9 cellular contexts compared by ENCODE assay signal in genomic region chr12:57746025-57746424, GRCh38. TPM values are rescaled to one million over a fixed set of nuclear protein-coding genes. Genes with fewer than 3 reads are reported as not detected.
DNase-seq lines count a peak whose midpoint lies in the region; ATAC-seq and TF ChIP-seq lines count a peak whose summit lies in the region.
"Had no signal": no experiment of that assay in that cellular context is flagged by ENCODE, and none has a peak within 500 bp of the region (broad histone marks: within the 10 kb centered on the region; RNA-seq: fewer than 3 reads in every experiment).

No MANE protein-coding gene starts in this region.

- H3K27me3 ChIP-seq in HAP-1 (ENCODE audit: low read depth): peaks cover 6% of the 10 kb centered on the region

- peak overlapping the region; percentile 97 for H3K4me3 Mint-ChIP-seq in T-helper 17 cell

- H3K4me3 ChIP-seq in HAP-1 (peak overlapping the region; percentile 65; the same call in 1 of the 2 replicates), epithelial cell of proximal tubule (ENCODE audit: low read depth, low read length) (peak overlapping the region; percentile 79), skeletal muscle cell (ENCODE audit: low read depth, low read length) (peak overlapping the region; percentile 93)

- H3K9me3 ChIP-seq in HAP-1 (no peaks in the 10 kb centered on the region), T-helper 17 cell (ENCODE audit: control insufficient read depth, low read length, poor library complexity, severe bottlenecking) (no peaks in the 10 kb centered on the region)

- H3K4me1 Mint-ChIP-seq in T-helper 17 cell: peaks cover 43% of the 10 kb centered on the region

- ATAC-seq in T-helper 17 cell (no peak), GM21717 (IDR thresholded peaks at IDR 0.05; ENCODE audit: unreplicated experiment) (no peak), GM19397 (IDR thresholded peaks at IDR 0.05; ENCODE audit: unreplicated experiment) (no peak)

- H3K36me3 ChIP-seq in HAP-1 (replicated peaks): peaks cover 37% of the 10 kb centered on the region

- TF ChIP-seq CTCF in epithelial cell of proximal tubule (conservative IDR thresholded peaks at IDR 0.05; ENCODE audit: low read depth, low read length): no peak

- peaks cover 13% of the 10 kb centered on the region for H3K4me1 ChIP-seq in HAP-1

- H3K27me3 Mint-ChIP-seq in T-helper 17 cell: no peaks in the 10 kb centered on the region

- H3K27ac Mint-ChIP-seq in T-helper 17 cell: peak overlapping the region; percentile 99

- DNase-seq in HAP-1 (ENCODE audit: low spot score in 2 of 2) (no peak), T-helper 17 cell (no peak), epithelial cell of proximal tubule (ENCODE audit: low read depth) (no peak), skeletal muscle cell (ENCODE audit: low read depth) (no peak), AG20443 (ENCODE audit: low spot score) (no peak), H4 (ENCODE audit: low spot score) (no peak)
- DNase-seq: erythroblast had no signal

- no peaks in the 10 kb centered on the region for H3K36me3 Mint-ChIP-seq in T-helper 17 cell (ENCODE audit: low read depth)

- in situ Hi-C loops in HAP-1 (cut with MboI; ENCODE audit: low sequenced_read_pairs): no loop called here

RNA-seq across cellular contexts. Expression of gene TSPAN31, which starts 1.2 kb away (rescaled TPM):
- total RNA-seq in T-helper 17 cell (10 to 100 TPM in 1 of 2 donors, 1 to 10 TPM in 1; 9.6 to 11.8 TPM), epithelial cell of proximal tubule (31.6 and 40.4 TPM in 2 replicates)
- 64.1 and 76.5 TPM in 2 replicates for total RNA-seq in H4 (2014; rRNA removed; shearing (Covaris generic))

RNA-seq across cellular contexts. Expression of gene CDK4, which starts 6.1 kb away (rescaled TPM):
- total RNA-seq in T-helper 17 cell (10 to 100 TPM; 20.8 to 21.3 TPM), epithelial cell of proximal tubule (178 and 363 TPM in 2 replicates)
- 298 and 323 TPM in 2 replicates for total RNA-seq in H4 (2014; rRNA removed; shearing (Covaris generic))

RNA-seq across cellular contexts. Expression of gene AGAP2, which starts 7.5 kb away (rescaled TPM):
- total RNA-seq in T-helper 17 cell (10 to 100 TPM; 46.5 to 57.6 TPM), epithelial cell of proximal tubule (under 0.01 TPM in 1 of 2 replicates, not detected in the other)
- 0.99 and 2.4 TPM in 2 replicates for total RNA-seq in H4 (2014; rRNA removed; shearing (Covaris generic))

RNA-seq across cellular contexts. Expression of gene MARCHF9, which starts 8.9 kb away (rescaled TPM):
- total RNA-seq in T-helper 17 cell: 10 to 100 TPM; 45.3 to 62.4 TPM
- 4.5 and 4.7 TPM in 2 replicates for total RNA-seq in epithelial cell of proximal tubule
- 5.5 and 7.3 TPM in 2 replicates for total RNA-seq in H4 (2014; rRNA removed; shearing (Covaris generic))

RNA-seq across cellular contexts. Expression of gene CYP27B1, which starts 20.9 kb away (rescaled TPM):
- 1 to 10 TPM; 1.4 to 1.7 TPM for total RNA-seq in T-helper 17 cell
- total RNA-seq in epithelial cell of proximal tubule: 0.87 and 3.6 TPM in 2 replicates
- total RNA-seq in H4 (2014; rRNA removed; shearing (Covaris generic)): 0.48 TPM in 1 of 2 replicates, not detected in the other

Comparison
In these comparisons a context has a peak if more than half of its experiments do, and no peak if none do; other contexts are left out.
1. RNA of gene AGAP2, which starts 7.5 kb away (total RNA-seq): 46.5 to 57.6 TPM in T-helper 17 cell; 0.99 to 2.4 TPM in H4 and under 0.01 TPM in epithelial cell of proximal tubule; every median in the first group is over 10 times any median in the second.
2. Peak in every context shown above with its lines, with median percentiles within 50 percentile points of each other: H3K4me3 ChIP-seq.